Comparison of ENCODE assay signal across 9 cellular contexts in genomic region chr11:93524173-93524536, GRCh38. TPM values are rescaled to one million over a fixed set of nuclear protein-coding genes. Genes with fewer than 3 reads are reported as not detected.
DNase-seq lines count a peak whose midpoint lies in the region; ATAC-seq lines count a peak whose summit lies in the region.
"Had no signal": no experiment of that assay in that cellular context is flagged by ENCODE, and none has a peak within 500 bp of the region (broad histone marks: within the 10 kb centered on the region; RNA-seq: fewer than 3 reads in every experiment).

No MANE protein-coding gene starts in this region.

- H4K8ac ChIP-seq in mesendoderm (ENCODE audit: low read depth, low read length): no peak overlapping the region

- no CpG with 5 or more reads among the region's 6 CpGs for WGBS in mesendoderm (ENCODE audit: extremely low coverage, insufficient coverage, low lambda C conversion rate)

- no peak overlapping the region for H3K27ac ChIP-seq in mesendoderm (ENCODE audit: low read depth, low read length)

- H2BK15ac ChIP-seq in mesendoderm (replicated peaks; ENCODE audit: low read depth): no peak overlapping the region

- DNase-seq in mesendoderm (no peak), NCI-H82 treated with DMSO at 0.1 percent for 48 hours (lab: John Stamatoyannopoulos, UW; ENCODE audit: unreplicated experiment) (no peak), DMS79 treated with DMSO at 0.1 percent for 48 hours (lab: John Stamatoyannopoulos, UW) (no peak), GM19240 (ENCODE audit: insufficient read length, low spot score) (no peak)
- DNase-seq in activated CD4-positive, CD25-positive, alpha-beta regulatory T cell (lab: John Stamatoyannopoulos, UW): no peak

- no peak overlapping the region for H3K56ac ChIP-seq in mesendoderm (ENCODE audit: low read length)

- no peak overlapping the region for H3K4me3 ChIP-seq in mesendoderm (ENCODE audit: low read length)
- H3K4me3 ChIP-seq: K562 had no signal

- peak overlapping the region; percentile 60 for H3K23ac ChIP-seq in mesendoderm (ENCODE audit: low read length)

- H3K27me3 ChIP-seq in mesendoderm (ENCODE audit: insufficient read depth, low read length, poor library complexity): no peaks in the 10 kb centered on the region

- peaks cover 22% of the 10 kb centered on the region for H3K79me2 ChIP-seq in mesendoderm (ENCODE audit: control insufficient read depth, insufficient read depth, low read length)

- H2AK5ac ChIP-seq in mesendoderm (ENCODE audit: low read length): no peak overlapping the region

- H3K4ac ChIP-seq in mesendoderm (ENCODE audit: low read depth, low read length): no peak overlapping the region

- H3K79me1 ChIP-seq in mesendoderm (ENCODE audit: low read length): peaks cover 38% of the 10 kb centered on the region

- ATAC-seq in GM18858 (IDR thresholded peaks at IDR 0.05; ENCODE audit: unreplicated experiment): peak; percentile 28
- ATAC-seq in GM21526 (IDR thresholded peaks at IDR 0.05; ENCODE audit: low FRiP score, unreplicated experiment): peak; percentile 32
- peak; percentile 20 for ATAC-seq in HG03442 (IDR thresholded peaks at IDR 0.05; ENCODE audit: unreplicated experiment)

- no peaks in the 10 kb centered on the region for H3K36me3 ChIP-seq in mesendoderm (ENCODE audit: control insufficient read depth, insufficient read depth, low read length)

- H2BK5ac ChIP-seq in mesendoderm (ENCODE audit: low read length): no peak overlapping the region

- no peak overlapping the region for H2BK120ac ChIP-seq in mesendoderm (ENCODE audit: low read depth, low read length)

- no peak overlapping the region for H3K4me2 ChIP-seq in mesendoderm (ENCODE audit: low read length)

- no peak overlapping the region for H3K9ac ChIP-seq in mesendoderm (ENCODE audit: low read length)

- no peak overlapping the region for H4K5ac ChIP-seq in mesendoderm (ENCODE audit: low read length)

- peaks cover 8% of the 10 kb centered on the region for H3K4me1 ChIP-seq in mesendoderm (ENCODE audit: control insufficient read depth, low read depth, low read length)

- H3K18ac ChIP-seq in mesendoderm (ENCODE audit: low read length): no peak overlapping the region

RNA-seq across cellular contexts. Expression of gene SMCO4, which starts 19.0 kb away (rescaled TPM):
- 40.2 TPM for polyA plus RNA-seq in mesendoderm (2013, experiment 1 of 2)
- polyA plus RNA-seq in mesendoderm (2013, experiment 2 of 2): 41.8 TPM
